Comparison of ENCODE assay signal across 10 cellular contexts in genomic region chr14:60658116-60658515, GRCh38. TPM values are rescaled to one million over a fixed set of nuclear protein-coding genes. Genes with fewer than 3 reads are reported as not detected.
A peak's percentile ranks its signal among the peaks of the same experiment; 100 is the strongest.
DNase-seq lines count a peak whose midpoint lies in the region; ATAC-seq and TF ChIP-seq lines count a peak whose summit lies in the region.
"Had no signal": no experiment of that assay in that cellular context is flagged by ENCODE, and none has a peak within 500 bp of the region (broad histone marks: within the 10 kb centered on the region; RNA-seq: fewer than 3 reads in every experiment).

No MANE protein-coding gene starts in this region.

- POLR2A ChIA-PET in OCI-LY7 (lab: Charles Lee): interaction anchor here (0.6 to 1.1 kb wide), 4 partner anchors 17 to 372 kb away, joined by 4 read pairs; no protein-coding TSS in a partner anchor

- no peaks in the 10 kb centered on the region for H3K79me2 ChIP-seq in OCI-LY7 (ENCODE audit: insufficient read depth, low read depth, low read length)

- H3K4me1 ChIP-seq in OCI-LY7 (ENCODE audit: insufficient read depth, low read length, poor library complexity, severe bottlenecking): peaks cover 37% of the 10 kb centered on the region

- in situ Hi-C loops in G401 (cut with HindIII; ENCODE audit: low sequenced_read_pairs): loop anchor here (10.0 kb wide), 1 partner anchor 367 kb away; no protein-coding TSS in a partner anchor

- BruUV-seq in OCI-LY7 (replicated peaks; lab: Mats Ljungman, UMichigan): no TSS peak

- intact Hi-C loops in OCI-LY7 (cut with micrococcal nuclease; ENCODE audit: unreplicated experiment): no loop called here

- CTCF ChIA-PET in OCI-LY7 (lab: Charles Lee; ENCODE audit: unreplicated experiment): interaction anchor here (0.6 kb wide), 1 partner anchor 326 kb away, joined by 4 read pairs; no protein-coding TSS in a partner anchor

- H3K9me3 ChIP-seq in OCI-LY7 (ENCODE audit: low read length): no peaks in the 10 kb centered on the region
- H3K9me3 ChIP-seq: MG63 had no signal

- DNase-seq in NCI-H510A treated with DMSO at 0.1 percent for 48 hours (lab: John Stamatoyannopoulos, UW) (peak; percentile 46), NCI-H510A (lab: John Stamatoyannopoulos, UW) (no peak), OCI-LY7 (ENCODE audit: low spot score) (peak; percentile 30), epithelial cell of proximal tubule (ENCODE audit: low read depth) (no peak), retinal pigment epithelial cell (ENCODE audit: low read depth) (no peak), G401 (ENCODE audit: low spot score) (no peak), amygdala (lab: John Stamatoyannopoulos, UW) (no peak)
- DNase-seq: MG63; stimulated activated CD4-positive, alpha-beta T cell treated with anti-CD3 and anti-CD28 coated beads, Interleukin-4, amount 100 ng/mL, for 1 hour had no signal

- peak overlapping the region; percentile 96 for H3K4me2 ChIP-seq in OCI-LY7 (ENCODE audit: low read length)

- H2AFZ ChIP-seq in OCI-LY7 (ENCODE audit: low read length): peak overlapping the region; percentile 99

- ATAC-seq in GM21528 (IDR thresholded peaks at IDR 0.05; ENCODE audit: low FRiP score, unreplicated experiment): no peak

- H3K27ac ChIP-seq in OCI-LY7 (ENCODE audit: low read depth, low read length, poor library complexity, severe bottlenecking): peak overlapping the region; percentile 68

- no peaks in the 10 kb centered on the region for H3K36me3 ChIP-seq in OCI-LY7 (ENCODE audit: insufficient read depth, low read length)
- H3K36me3 ChIP-seq: MG63 had no signal

- H3K9me2 ChIP-seq in OCI-LY7 (ENCODE audit: insufficient read depth, low read length): no peaks in the 10 kb centered on the region

- TF ChIP-seq CTCF in OCI-LY7 (conservative IDR thresholded peaks at IDR 0.05; ENCODE audit: low read length) (no peak), epithelial cell of proximal tubule (conservative IDR thresholded peaks at IDR 0.05; ENCODE audit: low read depth, low read length) (no peak), retinal pigment epithelial cell (conservative IDR thresholded peaks at IDR 0.05; ENCODE audit: low read depth, low read length) (no peak)

- no peaks in the 10 kb centered on the region for H4K20me1 ChIP-seq in OCI-LY7 (ENCODE audit: insufficient read depth, low read length)

- H3K4me3 ChIP-seq in OCI-LY7 (ENCODE audit: low read depth, low read length, poor library complexity, severe bottlenecking) (peak overlapping the region; percentile 70), epithelial cell of proximal tubule (ENCODE audit: low read depth, low read length) (peak overlapping the region; percentile 93), retinal pigment epithelial cell (ENCODE audit: low read length) (peak overlapping the region; percentile 75)

RNA-seq across cellular contexts. Expression of gene SIX1, which starts 8.8 kb away (rescaled TPM):
- total RNA-seq in OCI-LY7 (2014; rRNA removed; shearing (Covaris generic)): 0.18 and 0.35 TPM in 2 replicates
- total RNA-seq in OCI-LY7 (2022) (1.6 and 2.9 TPM in 2 replicates), epithelial cell of proximal tubule (4.6 and 6.5 TPM in 2 replicates)
- total RNA-seq in G401 (2014; rRNA removed; shearing (Covaris generic)): 0.31 and 0.58 TPM in 2 replicates

Comparison
In these comparisons a context has a peak if more than half of its experiments do, and no peak if none do; other contexts are left out.
1. DNase-seq: peak in NCI-H510A treated with DMSO at 0.1 percent for 48 hours (single experiment) and OCI-LY7 (single experiment); none in NCI-H510A (single experiment), epithelial cell of proximal tubule (single experiment), retinal pigment epithelial cell (single experiment), G401 (single experiment) and amygdala (0 of 56).
2. Peak in every context shown above with its lines, with median percentiles within 50 percentile points of each other: H3K4me3 ChIP-seq.